In genomic region chr7:44846816-44847508, GRCh38 we compare ENCODE assay signal across 8 cellular contexts. TPM values are rescaled to one million over a fixed set of nuclear protein-coding genes. Genes with fewer than 3 reads are reported as not detected.
A peak's percentile ranks its signal among the peaks of the same experiment; 100 is the strongest.
DNase-seq lines count a peak whose midpoint lies in the region; ATAC-seq and TF ChIP-seq lines count a peak whose summit lies in the region.

No MANE protein-coding gene starts in this region.

- H3K27me3 ChIP-seq in OCI-LY1 (ENCODE audit: insufficient read depth, low read length), result no peaks in the 10 kb centered on the region

- H3K9me2 ChIP-seq in OCI-LY1 (ENCODE audit: low read depth, low read length), result no peaks in the 10 kb centered on the region

- peak overlapping the region; percentile 97 to 99 for H3K27ac Mint-ChIP-seq in effector memory CD8-positive, alpha-beta T cell
- H3K27ac Mint-ChIP-seq in osteocyte (ENCODE audit: unreplicated experiment), result peak overlapping the region; percentile 97

- no peak overlapping the region for H2AFZ ChIP-seq in OCI-LY1 (ENCODE audit: low read length)

- peaks cover 39% of the 10 kb centered on the region for H3K4me1 ChIP-seq in OCI-LY1 (ENCODE audit: insufficient read depth, low read length, severe bottlenecking)

- DNase-seq in effector memory CD8-positive, alpha-beta T cell, result peak in 1 of 3 experiments; percentile 7
- DNase-seq in osteocyte (ENCODE audit: extremely low spot score, unreplicated experiment) (no peak), T1000 (lab: John Stamatoyannopoulos, UW) (no peak)
- no peak for DNase-seq in NK-92 treated with Interleukin-12 subunit alpha and Interleukin-12 subunit beta, amount 100 ng/mL, for 24 hours (lab: John Stamatoyannopoulos, UW)

- H3K27me3 Mint-ChIP-seq in effector memory CD8-positive, alpha-beta T cell, result no peaks in the 10 kb centered on the region
- no peaks in the 10 kb centered on the region for H3K27me3 Mint-ChIP-seq in osteocyte (ENCODE audit: unreplicated experiment)

- H3K9me3 ChIP-seq in OCI-LY1 (ENCODE audit: low read length), result no peaks in the 10 kb centered on the region

- peaks cover 23 to 33% of the 10 kb centered on the region in 2 donors for H3K4me1 Mint-ChIP-seq in effector memory CD8-positive, alpha-beta T cell (ENCODE audit: low read depth in 2 of 2)
- peaks cover 41% of the 10 kb centered on the region for H3K4me1 Mint-ChIP-seq in osteocyte (ENCODE audit: unreplicated experiment)

- H3K9me3 Mint-ChIP-seq in effector memory CD8-positive, alpha-beta T cell, result no peaks in the 10 kb centered on the region
- no peaks in the 10 kb centered on the region for H3K9me3 Mint-ChIP-seq in osteocyte (ENCODE audit: unreplicated experiment)

- H3K4me2 ChIP-seq in OCI-LY1 (ENCODE audit: low read length), result peak overlapping the region; percentile 92

- peak overlapping the region; percentile 87 to 95 for H3K4me3 Mint-ChIP-seq in effector memory CD8-positive, alpha-beta T cell
- peak overlapping the region; percentile 95 for H3K4me3 Mint-ChIP-seq in osteocyte (ENCODE audit: unreplicated experiment)

- TF ChIP-seq CTCF in GM12875 (IDR thresholded peaks at IDR 0.05; ENCODE audit: borderline replicate concordance, insufficient read depth, low read depth, low read length) (no peak), OCI-LY1 (IDR thresholded peaks at IDR 0.05; ENCODE audit: low read length) (no peak), osteocyte (IDR thresholded peaks at IDR 0.05) (no peak)

- peaks cover 25% of the 10 kb centered on the region for H3K36me3 ChIP-seq in OCI-LY1 (ENCODE audit: insufficient read depth, low read length)

- H4K20me1 ChIP-seq in OCI-LY1 (ENCODE audit: insufficient read depth, low read length), result no peaks in the 10 kb centered on the region

- H3K36me3 Mint-ChIP-seq in effector memory CD8-positive, alpha-beta T cell (ENCODE audit: insufficient read depth), result peaks cover 58% of the 10 kb centered on the region
- peaks cover under 1% of the 10 kb centered on the region for H3K36me3 Mint-ChIP-seq in osteocyte (ENCODE audit: unreplicated experiment)

- H3K9ac ChIP-seq in OCI-LY1 (ENCODE audit: low read length), result peak overlapping the region; percentile 86

- H3F3A ChIP-seq in OCI-LY1 (ENCODE audit: insufficient read depth, low read length), result peaks cover 4% of the 10 kb centered on the region; the same call in 1 of the 2 replicates

- H3K79me2 ChIP-seq in OCI-LY1 (ENCODE audit: insufficient read depth, low read length), result peaks cover 54% of the 10 kb centered on the region

- no peak for ATAC-seq in effector memory CD8-positive, alpha-beta T cell (replicated peaks)
- ATAC-seq in HG03342 (IDR thresholded peaks at IDR 0.05; ENCODE audit: unreplicated experiment) (no peak), GM19395 (IDR thresholded peaks at IDR 0.05; ENCODE audit: unreplicated experiment) (no peak)

- H3K4me3 ChIP-seq in GM12875 (ENCODE audit: low read depth, low read length) (peak overlapping the region; percentile 87), OCI-LY1 (ENCODE audit: low read depth, low read length, poor library complexity, severe bottlenecking) (peak overlapping the region; percentile 84)

- peak overlapping the region; percentile 93 for H3K27ac ChIP-seq in OCI-LY1 (ENCODE audit: low read depth, low read length, poor library complexity, severe bottlenecking)

RNA-seq across cellular contexts. Expression of gene H2AZ2, which starts 0.9 kb away (rescaled TPM):
- total RNA-seq in osteocyte, result 165 and 169 TPM in 2 replicates

RNA-seq across cellular contexts. Expression of gene PURB, which starts 38.4 kb away (rescaled TPM):
- total RNA-seq in osteocyte, result 20.0 and 20.7 TPM in 2 replicates

RNA-seq across cellular contexts. Expression of gene PPIA, which starts 50.5 kb away (rescaled TPM):
- 1,265 and 1,344 TPM in 2 replicates for total RNA-seq in osteocyte
